1 cellular context compared by ENCODE assay signal in genomic region chr7:32958046-32959025, GRCh38.
TF ChIP-seq lines count a peak whose summit lies in the region.

No MANE protein-coding gene starts in this region.

TF ChIP-seq in HCT116, 20 proteins besides CTCF, POLR2A, EP300 and RAD21 (continued from another document):
- TF ChIP-seq ZBTB33 (IDR thresholded peaks at IDR 0.05; ENCODE audit: extremely low read depth, insufficient replicate concordance, low read length) (no peak), REST (IDR thresholded peaks at IDR 0.05; ENCODE audit: low read depth) (no peak), CEBPB (IDR thresholded peaks at IDR 0.05; ENCODE audit: low read depth) (no peak), POLR2AphosphoS5 (IDR thresholded peaks at IDR 0.05; ENCODE audit: low read depth, low read length) (no peak), EZH2phosphoT487 (IDR thresholded peaks at IDR 0.05; ENCODE audit: borderline replicate concordance) (no peak), EGR1 (IDR thresholded peaks at IDR 0.05; ENCODE audit: low read depth) (no peak)
